In the genomic region with DNA sequence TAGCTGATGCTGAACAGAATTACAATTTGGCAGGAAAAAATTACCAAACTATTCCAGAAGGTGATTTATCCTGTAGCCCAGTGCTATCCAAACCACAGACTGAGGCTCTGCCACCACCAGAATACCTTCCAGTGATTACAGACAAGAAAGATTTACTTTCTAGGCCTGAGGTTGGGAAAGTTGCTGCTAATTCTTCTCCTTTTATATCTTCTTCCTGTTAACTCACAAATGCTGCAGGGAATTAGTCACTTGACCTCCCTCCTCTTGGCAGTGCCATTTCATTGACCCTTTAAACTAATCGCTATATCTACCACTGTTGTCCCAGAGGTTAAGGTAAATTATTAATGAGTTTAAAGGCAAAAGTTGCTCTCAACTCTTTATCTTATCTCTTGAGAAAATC, we compare ENCODE assay signal across 13 cellular contexts.
DNase-seq lines count a peak whose midpoint lies in the region; ATAC-seq and TF ChIP-seq lines count a peak whose summit lies in the region.
"Had no signal": no experiment of that assay in that cellular context is flagged by ENCODE, and none has a peak within 500 bp of the region (broad histone marks: within the 10 kb centered on the region; RNA-seq: fewer than 3 reads in every experiment).

No MANE protein-coding gene starts in this region.

- H3K4me1 Mint-ChIP-seq in HFFc6 (ENCODE audit: low read depth), result peaks cover 17% of the 10 kb centered on the region

- no peak overlapping the region for H2AFZ ChIP-seq in ACC112 (ENCODE audit: low read length, unreplicated experiment)

- no peaks in the 10 kb centered on the region for H3K79me2 ChIP-seq in ACC112 (ENCODE audit: control insufficient read depth, insufficient read depth, low read length, unreplicated experiment)

- H3K9me3 ChIP-seq in upper lobe of right lung, result no peaks in the 10 kb centered on the region
- H3K9me3 ChIP-seq: ovary had no signal

- ATAC-seq in GM19035 (IDR thresholded peaks at IDR 0.05; ENCODE audit: unreplicated experiment), result no peak
- no peak for ATAC-seq in upper lobe of right lung
- no peak for ATAC-seq in HG02884 (IDR thresholded peaks at IDR 0.05; ENCODE audit: unreplicated experiment)

- peak; percentile 62 for DNase-seq in HFFc6
- DNase-seq in astrocyte of the hippocampus (ENCODE audit: low read depth, low spot score), result peak; percentile 80
- peak; percentile 80 for DNase-seq in kidney epithelial cell (ENCODE audit: low read depth)
- no peak for DNase-seq in upper lobe of right lung
- DNase-seq in H4 (ENCODE audit: low spot score), result no peak
- DNase-seq: activated naive CD4-positive, alpha-beta T cell; midbrain; NCI-H1105 treated with DMSO at 0.1 percent for 48 hours; ovary; WERI-Rb-1 had no signal

- H3K27ac Mint-ChIP-seq in HFFc6, result peak overlapping the region; percentile 46; the same call in 1 of the 2 replicates

- H3K4me1 ChIP-seq in ACC112 (ENCODE audit: control insufficient read depth, insufficient read depth, low read length, unreplicated experiment) (peaks cover 18% of the 10 kb centered on the region), upper lobe of right lung (no peaks in the 10 kb centered on the region)

- TF ChIP-seq CTCF in HFFc6 (IDR thresholded peaks at IDR 0.05), result no peak
- TF ChIP-seq CTCF in kidney epithelial cell (IDR thresholded peaks at IDR 0.05; ENCODE audit: insufficient read depth, low read length, poor library complexity, severe bottlenecking), result no peak
- TF ChIP-seq CTCF in upper lobe of right lung (IDR thresholded peaks at IDR 0.05), result no peak

- H3K27me3 ChIP-seq in ACC112 (ENCODE audit: insufficient read depth, low read length) (no peaks in the 10 kb centered on the region), kidney epithelial cell (ENCODE audit: control insufficient read depth, insufficient read depth, low read length) (no peaks in the 10 kb centered on the region), upper lobe of right lung (no peaks in the 10 kb centered on the region)
- H3K27me3 ChIP-seq: ovary had no signal

- H3K4me3 ChIP-seq in ACC112 (ENCODE audit: low read depth, low read length), result no peak overlapping the region
- no peak overlapping the region for H3K4me3 ChIP-seq in kidney epithelial cell (ENCODE audit: low read depth, low read length)
- H3K4me3 ChIP-seq in upper lobe of right lung, result no peak overlapping the region
- H3K4me3 ChIP-seq: ovary had no signal

- intact Hi-C loops in upper lobe of right lung (cut with DNase I), result no loop called here

- H3K36me3 Mint-ChIP-seq in HFFc6 (ENCODE audit: low read depth), result no peaks in the 10 kb centered on the region

- no peaks in the 10 kb centered on the region for H3K9me3 Mint-ChIP-seq in HFFc6

- H3K36me3 ChIP-seq in ACC112 (ENCODE audit: insufficient read depth, low read length), result no peaks in the 10 kb centered on the region
- H3K36me3 ChIP-seq in kidney epithelial cell (ENCODE audit: control insufficient read depth, insufficient read depth, low read length), result no peaks in the 10 kb centered on the region
- H3K36me3 ChIP-seq in upper lobe of right lung, result no peaks in the 10 kb centered on the region
- H3K36me3 ChIP-seq: ovary, WERI-Rb-1 had no signal

- no peaks in the 10 kb centered on the region for H3K27me3 Mint-ChIP-seq in HFFc6 (ENCODE audit: insufficient read depth)

- peak overlapping the region; percentile 17 for H3K27ac ChIP-seq in ACC112 (ENCODE audit: low read depth, low read length)
- H3K27ac ChIP-seq in upper lobe of right lung, result no peak overlapping the region
- H3K27ac ChIP-seq: ovary, WERI-Rb-1 had no signal

- no peak overlapping the region for H3K4me3 Mint-ChIP-seq in HFFc6

Comparison
In these comparisons a context has a peak if more than half of its experiments do, and no peak if none do; other contexts are left out.
1. DNase-seq: peak in HFFc6 (single experiment), astrocyte of the hippocampus (single experiment) and kidney epithelial cell (single experiment); none in upper lobe of right lung (single experiment) and H4 (single experiment).